25 cellular contexts compared by ENCODE assay signal in genomic region chr5:107941036-107941435, GRCh38.
DNase-seq lines count a peak whose midpoint lies in the region; ATAC-seq, FAIRE-seq and TF ChIP-seq lines count a peak whose summit lies in the region.
"Had no signal": no experiment of that assay in that cellular context is flagged by ENCODE, and none has a peak within 500 bp of the region (broad histone marks: within the 10 kb centered on the region; RNA-seq: fewer than 3 reads in every experiment).

No MANE protein-coding gene starts in this region.

- H2AK9ac ChIP-seq in IMR-90 (replicated peaks; ENCODE audit: low read depth, low read length, poor library complexity) = no peak overlapping the region

- no peak overlapping the region for H2BK5ac ChIP-seq in IMR-90 (ENCODE audit: low read depth, low read length, poor library complexity, severe bottlenecking)
- H2BK5ac ChIP-seq in H1 (ENCODE audit: low read depth, low read length) = no peak overlapping the region

- no peaks in the 10 kb centered on the region for H4K20me1 ChIP-seq in HepG2 (ENCODE audit: insufficient read depth, low read length)
- no peaks in the 10 kb centered on the region for H4K20me1 ChIP-seq in IMR-90 (ENCODE audit: insufficient read depth, low read length)
- no peaks in the 10 kb centered on the region for H4K20me1 ChIP-seq in H1 (replicated peaks in 1 of 2; ENCODE audit: control insufficient read depth in 1 of 2, insufficient read depth in 2 of 2, low read length in 2 of 2)
- H4K20me1 ChIP-seq: BLaER1 treated with 17β-estradiol and CSF1 and Interleukin-3, amounts not matched to agents 10 nM and 100 nM had no signal

- DNase-seq in HepG2 (ENCODE audit: low spot score) (no peak), right lobe of liver (no peak), IMR-90 (no peak), H1 (ENCODE audit: low read depth in 1 of 2, low spot score in 2 of 2) (no peak), OCI-M2 (lab: John Stamatoyannopoulos, UW; ENCODE audit: unreplicated experiment) (no peak)
- DNase-seq: AML-193; Caco-2; Calu3; CD4-positive, alpha-beta T cell; CD8-positive, alpha-beta T cell; DMS 273 treated with DMSO at 0.1 percent for 48 hours; DMS153; DMS53; DMS79; DND-41; EL; GDM1 had no signal

- H3K4me2 ChIP-seq in HepG2 (ENCODE audit: low read depth, low read length) (no peak overlapping the region), IMR-90 (ENCODE audit: low read depth, low read length) (no peak overlapping the region), H1 (ENCODE audit: insufficient read depth in 1 of 2, low read depth in 2 of 2, low read length in 2 of 2) (no peak overlapping the region)
- H3K4me2 ChIP-seq: A549; BLaER1 treated with 17β-estradiol and CSF1 and Interleukin-3, amounts not matched to agents 10 nM and 100 nM had no signal

- BruUV-seq in HepG2 (replicated peaks; lab: Mats Ljungman, UMichigan) = no TSS peak
- no TSS peak for BruUV-seq in IMR-90 (replicated peaks; lab: Mats Ljungman, UMichigan)

- H3K23me2 ChIP-seq in H1 (ENCODE audit: low read depth, low read length) = no peaks in the 10 kb centered on the region; the same call in 1 of the 2 replicates

- TF ChIP-seq EP300 in HepG2 (IDR thresholded peaks at IDR 0.05; ENCODE audit: low read depth in 2 of 2, low read length in 2 of 2) (no peak), HepG2 (CRISPR knock-in tag; IDR thresholded peaks at IDR 0.05; ENCODE audit: borderline replicate concordance) (no peak), H1 (IDR thresholded peaks at IDR 0.05; ENCODE audit: borderline replicate concordance in 1 of 2, low read depth in 2 of 2, low read length in 2 of 2) (no peak)

- intact Hi-C loops in HepG2 (cut with micrococcal nuclease; ENCODE audit: unreplicated experiment) (no loop called here), right lobe of liver (cut with DNase I) (no loop called here), IMR-90 (cut with micrococcal nuclease) (no loop called here)

- H3K23ac ChIP-seq in IMR-90 (ENCODE audit: low read depth, low read length) (no peak overlapping the region), H1 (ENCODE audit: insufficient read length) (no peak overlapping the region)

- H3K79me2 ChIP-seq in HepG2 (ENCODE audit: insufficient read depth, low read length) = no peaks in the 10 kb centered on the region
- H3K79me2 ChIP-seq in H1 (ENCODE audit: control insufficient read depth in 1 of 2, insufficient read depth in 2 of 2, low read length in 2 of 2) = no peaks in the 10 kb centered on the region

- H3K14ac ChIP-seq in IMR-90 (replicated peaks; ENCODE audit: low read depth, low read length) (no peak overlapping the region), H1 (ENCODE audit: insufficient read length) (no peak overlapping the region)

- FAIRE-seq in HepG2 (lab: Jason Lieb, UNC) = no peak
- no peak for FAIRE-seq in H1 (lab: Jason Lieb, UNC)
- FAIRE-seq: A549, GM12878, GM12892, GM18507 had no signal

- ATAC-seq in HepG2 (no peak), right lobe of liver (no peak), IMR-90 (ENCODE audit: low read depth) (no peak), HG03565 (IDR thresholded peaks at IDR 0.05; ENCODE audit: unreplicated experiment) (no peak)
- ATAC-seq: A549; CD8-positive, alpha-beta T cell; GM12878 had no signal

- TF ChIP-seq RAD21 in HepG2 (CRISPR knock-in tag; IDR thresholded peaks at IDR 0.05) (no peak), IMR-90 (IDR thresholded peaks at IDR 0.05; ENCODE audit: low read length) (no peak), H1 (IDR thresholded peaks at IDR 0.05 in 1 of 2, conservative IDR thresholded peaks at IDR 0.05 in 1 of 2; ENCODE audit: low read depth in 2 of 2, low read length in 2 of 2) (no peak)

- TF ChIP-seq CTCF in HepG2 (CRISPR knock-in tag; IDR thresholded peaks at IDR 0.05) (no peak), right lobe of liver (IDR thresholded peaks at IDR 0.05) (no peak), IMR-90 (conservative IDR thresholded peaks at IDR 0.05; ENCODE audit: low read depth, low read length) (no peak), H1 (IDR thresholded peaks at IDR 0.05; ENCODE audit: control extremely low read depth in 1 of 3, insufficient read depth in 1 of 3, low read depth in 1 of 3, low read length in 3 of 3) (no peak)

- no peak overlapping the region for H2BK15ac ChIP-seq in IMR-90 (ENCODE audit: low read depth, low read length)
- H2BK15ac ChIP-seq in H1 (ENCODE audit: low read length) = no peak overlapping the region

- H3K56ac ChIP-seq in IMR-90 (ENCODE audit: extremely low read depth, insufficient read depth, low read length) (no peak overlapping the region), H1 (replicated peaks; ENCODE audit: insufficient read length, low read depth, low read length) (no peak overlapping the region)

- H3K4me1 ChIP-seq in HepG2 (ENCODE audit: insufficient read depth, low read length) = peaks cover 23% of the 10 kb centered on the region
- no peaks in the 10 kb centered on the region for H3K4me1 ChIP-seq in right lobe of liver
- no peaks in the 10 kb centered on the region for H3K4me1 ChIP-seq in IMR-90 (ENCODE audit: control insufficient read depth, insufficient read depth, low read length)
- peaks cover 0 to 8% (median 4%) of the 10 kb centered on the region in 4 experiments; a peak in 2 of 7 replicates for H3K4me1 ChIP-seq in H1 (replicated peaks in 1 of 4; ENCODE audit: control insufficient read depth in 3 of 4, insufficient read depth in 4 of 4, low read length in 3 of 4)
- H3K4me1 ChIP-seq: A549; BLaER1 treated with 17β-estradiol and CSF1 and Interleukin-3, amounts not matched to agents 10 nM and 100 nM had no signal

- H3K36me3 ChIP-seq in HepG2 (replicated peaks in 1 of 2; ENCODE audit: control insufficient read depth in 1 of 2, insufficient read depth in 2 of 2, low read length in 2 of 2) (no peaks in the 10 kb centered on the region), right lobe of liver (no peaks in the 10 kb centered on the region), IMR-90 (ENCODE audit: control insufficient read depth, insufficient read depth, low read length) (no peaks in the 10 kb centered on the region), H1 (ENCODE audit: control insufficient read depth in 2 of 4, insufficient read depth in 4 of 4, low read length in 3 of 4) (no peaks in the 10 kb centered on the region)
- H3K36me3 ChIP-seq: BLaER1 treated with 17β-estradiol and CSF1 and Interleukin-3, amounts not matched to agents 10 nM and 100 nM had no signal

- H3K4ac ChIP-seq in IMR-90 (ENCODE audit: low read depth, low read length) (no peak overlapping the region), H1 (replicated peaks; ENCODE audit: insufficient read length, low read depth, low read length) (no peak overlapping the region)

- no peaks in the 10 kb centered on the region for H3K79me1 ChIP-seq in IMR-90 (ENCODE audit: low read depth in 1 of 2, low read length in 2 of 2)
- H3K79me1 ChIP-seq in H1 (ENCODE audit: low read depth, low read length) = no peaks in the 10 kb centered on the region

- no peak overlapping the region for H3K9ac ChIP-seq in HepG2 (ENCODE audit: insufficient read depth, low read depth, low read length)
- H3K9ac ChIP-seq in IMR-90 (ENCODE audit: low read depth, low read length) = no peak overlapping the region
- no peak overlapping the region for H3K9ac ChIP-seq in H1 (replicated peaks in 1 of 4; ENCODE audit: extremely low read depth in 1 of 4, low read depth in 3 of 4, low read length in 3 of 4)
- H3K9ac ChIP-seq: BLaER1 treated with 17β-estradiol and CSF1 and Interleukin-3, amounts not matched to agents 10 nM and 100 nM had no signal

- H3K27me3 ChIP-seq in HepG2 (ENCODE audit: control insufficient read depth in 1 of 2, insufficient read depth in 2 of 2, low read length in 2 of 2) = no peaks in the 10 kb centered on the region
- H3K27me3 ChIP-seq in right lobe of liver = no peaks in the 10 kb centered on the region
- H3K27me3 ChIP-seq in IMR-90 (ENCODE audit: control insufficient read depth, insufficient read depth, low read length) = no peaks in the 10 kb centered on the region
- no peaks in the 10 kb centered on the region for H3K27me3 ChIP-seq in H1 (replicated peaks in 1 of 4; ENCODE audit: control insufficient read depth in 3 of 4, extremely low read depth in 1 of 4, insufficient read depth in 3 of 4, low read length in 3 of 4)
- H3K27me3 ChIP-seq: BLaER1 treated with 17β-estradiol and CSF1 and Interleukin-3, amounts not matched to agents 10 nM and 100 nM had no signal

- H2BK20ac ChIP-seq in IMR-90 (ENCODE audit: low read depth, low read length) = no peak overlapping the region
- no peak overlapping the region for H2BK20ac ChIP-seq in H1 (ENCODE audit: low read length)

- no peak overlapping the region for H3K4me3 ChIP-seq in HepG2 (replicated peaks in 1 of 3; ENCODE audit: insufficient read depth in 1 of 3, low read depth in 2 of 3, low read length in 3 of 3)
- H3K4me3 ChIP-seq in right lobe of liver = no peak overlapping the region
- no peak overlapping the region for H3K4me3 ChIP-seq in IMR-90 (ENCODE audit: insufficient read depth, low read depth, low read length)
- H3K4me3 ChIP-seq in H1 (ENCODE audit: extremely low read depth in 1 of 4, insufficient read depth in 2 of 4, low read depth in 3 of 4, low read length in 4 of 4) = no peak overlapping the region
- H3K4me3 ChIP-seq: A549; BLaER1 treated with 17β-estradiol and CSF1 and Interleukin-3, amounts not matched to agents 10 nM and 100 nM; GM12878 had no signal

- H3K27ac ChIP-seq in HepG2 (ENCODE audit: extremely low read length, insufficient read depth, low read length) = no peak overlapping the region
- H3K27ac ChIP-seq in right lobe of liver = no peak overlapping the region
- H3K27ac ChIP-seq in IMR-90 (ENCODE audit: insufficient read depth, low read length) = no peak overlapping the region
- H3K27ac ChIP-seq in H1 (ENCODE audit: low read depth, low read length) = no peak overlapping the region
- H3K27ac ChIP-seq: 22Rv1; A549; BLaER1 treated with 17β-estradiol and CSF1 and Interleukin-3, amounts not matched to agents 10 nM and 100 nM; C4-2B had no signal

- no peak for TF ChIP-seq POLR2A in HepG2 (IDR thresholded peaks at IDR 0.05; ENCODE audit: insufficient read depth in 1 of 2, low read depth in 2 of 2, low read length in 2 of 2)
- no peak for TF ChIP-seq POLR2A in right lobe of liver (IDR thresholded peaks at IDR 0.05)
- TF ChIP-seq POLR2A in IMR-90 (IDR thresholded peaks at IDR 0.05; ENCODE audit: low read depth, low read length) = no peak
- TF ChIP-seq POLR2A in H1 (IDR thresholded peaks at IDR 0.05; ENCODE audit: control extremely low read depth in 1 of 2, low read depth in 2 of 2, low read length in 2 of 2) = no peak

- CTCF ChIA-PET in HepG2 (lab: Yijun Ruan, JAX; ENCODE audit: low intra/inter-chr PET ratio, low total read pairs) (no interaction called here), IMR-90 (lab: Yijun Ruan, JAX) (no interaction called here), H1 (lab: Charles Lee; ENCODE audit: partially characterized antibody) (interaction anchor here (1.2 kb wide), 1 partner anchor 10 kb away, joined by 4 read pairs; no protein-coding TSS in a partner anchor)

- H2AFZ ChIP-seq in HepG2 (ENCODE audit: low read length) (no peak overlapping the region), IMR-90 (replicated peaks; ENCODE audit: low read length, poor library complexity) (no peak overlapping the region), H1 (ENCODE audit: low read length) (no peak overlapping the region)

- no peak overlapping the region for H2BK12ac ChIP-seq in H1 (ENCODE audit: low read depth, low read length)

- POLR2A ChIA-PET in HepG2 (lab: Yijun Ruan, JAX) = no interaction called here
- POLR2A ChIA-PET in IMR-90 (lab: Charles Lee; ENCODE audit: unreplicated experiment) = no interaction called here
- POLR2A ChIA-PET in H1 (lab: Charles Lee; ENCODE audit: partially characterized antibody) = interaction anchor here (0.7 kb wide), 1 partner anchor 20 kb away, joined by 3 read pairs; no protein-coding TSS in a partner anchor

- WGBS in HepG2 (ENCODE audit: low lambda C conversion rate) = 44% methylated on average over 2 of the region's 2 CpGs
- WGBS in right lobe of liver (ENCODE audit: insufficient coverage, low coverage, low lambda C conversion rate, missing lambda C conversion rate) = 90% methylated on average over 2 of the region's 2 CpGs
- WGBS in IMR-90 (ENCODE audit: extremely low coverage in 2 of 2, insufficient read length in 1 of 2), 2 experiments = no CpG with 5 or more reads among the region's 2 CpGs
- WGBS in H1 (ENCODE audit: extremely low coverage in 1 of 2, insufficient coverage in 1 of 2, insufficient read length in 1 of 2, insufficient replicate concordance in 2 of 2, low coverage in 1 of 2, low lambda C conversion rate in 2 of 2, missing lambda C conversion rate in 1 of 2), 2 experiments = 88% methylated on average over 2 of the region's 2 CpGs; no CpG with 5 or more reads in 1 of the 2 experiments

- H3K9me3 ChIP-seq in HepG2 (ENCODE audit: low read length) (no peaks in the 10 kb centered on the region), right lobe of liver (no peaks in the 10 kb centered on the region), IMR-90 (ENCODE audit: control insufficient read depth, insufficient read depth, low read length) (no peaks in the 10 kb centered on the region), H1 (ENCODE audit: insufficient read depth in 2 of 2, low read depth in 1 of 2, low read length in 1 of 2) (no peaks in the 10 kb centered on the region)
- H3K9me3 ChIP-seq: A549; BLaER1 treated with 17β-estradiol and CSF1 and Interleukin-3, amounts not matched to agents 10 nM and 100 nM; Caco-2 had no signal

- no peak overlapping the region for H4K8ac ChIP-seq in IMR-90 (ENCODE audit: low read depth in 2 of 2, low read length in 2 of 2)
- H4K8ac ChIP-seq in H1 (ENCODE audit: extremely low read depth, insufficient read depth, low read length) = no peak overlapping the region

- dilution Hi-C loops in IMR-90 (cut with HindIII; ENCODE audit: low sequenced_read_pairs, unreplicated experiment) = no loop called here

- no peak overlapping the region for H4K91ac ChIP-seq in IMR-90 (ENCODE audit: insufficient read depth, low read depth, low read length)
- H4K91ac ChIP-seq in H1 (replicated peaks; ENCODE audit: insufficient read length, low read length) = no peak overlapping the region

- no peak overlapping the region for H2AK5ac ChIP-seq in IMR-90 (ENCODE audit: low read depth, low read length)
- H2AK5ac ChIP-seq in H1 (ENCODE audit: low read depth, low read length) = no peak overlapping the region

- H2BK120ac ChIP-seq in IMR-90 (ENCODE audit: low read depth, low read length) = no peak overlapping the region
- no peak overlapping the region for H2BK120ac ChIP-seq in H1 (replicated peaks; ENCODE audit: low read depth, low read length)

- no peak overlapping the region for H4K5ac ChIP-seq in IMR-90 (ENCODE audit: low read depth, low read length)
- H4K5ac ChIP-seq in H1 (ENCODE audit: insufficient read length, low read depth, low read length) = no peak overlapping the region

- H3K9me1 ChIP-seq in IMR-90 (ENCODE audit: insufficient read depth, low read length) = peaks cover 4% of the 10 kb centered on the region

- in situ Hi-C loops in HepG2 (cut with HindIII; ENCODE audit: extremely low pct_ligation_motif_present, low pct_unique_long_range_greater_than_20kb) = no loop called here
- in situ Hi-C loops in IMR-90 (cut with MboI; ENCODE audit: low sequenced_read_pairs) = no loop called here

- no peak overlapping the region for H3K18ac ChIP-seq in IMR-90 (ENCODE audit: low read depth, low read length)
- no peak overlapping the region for H3K18ac ChIP-seq in H1 (ENCODE audit: extremely low read depth, low read length)

Comparison
In these comparisons a context has a peak if more than half of its experiments do, and no peak if none do; other contexts are left out.
1. Of the 41 proteins assayed by ChIP-seq in both HepG2 and H1: peak only in HepG2: none; only in H1: none; in both: CEBPB; in neither: 40.